23 cellular contexts compared by ENCODE assay signal in genomic region chr13:107252021-107252420, GRCh38.
DNase-seq lines count a peak whose midpoint lies in the region; ATAC-seq and TF ChIP-seq lines count a peak whose summit lies in the region.
"Had no signal": no experiment of that assay in that cellular context is flagged by ENCODE, and none has a peak within 500 bp of the region (broad histone marks: within the 10 kb centered on the region; RNA-seq: fewer than 3 reads in every experiment).

No MANE protein-coding gene starts in this region.

- H2BK120ac ChIP-seq in IMR-90 (ENCODE audit: low read depth, low read length): peak overlapping the region; percentile 92
- peak overlapping the region; percentile 96 for H2BK120ac ChIP-seq in mesenchymal stem cell (ENCODE audit: low read depth, low read length)

- CTCF ChIA-PET in IMR-90 (lab: Yijun Ruan, JAX): no interaction called here
- CTCF ChIA-PET in MCF 10A (lab: Yijun Ruan, JAX): interaction anchor here (0.6 to 0.9 kb wide), 2 partner anchors 9 to 10 kb away, joined by 3 read pairs; no protein-coding TSS in a partner anchor

- no peak overlapping the region for H3K27ac Mint-ChIP-seq in MCF 10A (ENCODE audit: low read depth, unreplicated experiment)
- H3K27ac Mint-ChIP-seq: CD14-positive monocyte; CD4-positive, alpha-beta T cell; CD8-positive, alpha-beta memory T cell; GM23338 had no signal

- H2BK12ac ChIP-seq in mesenchymal stem cell (ENCODE audit: low read length in 2 of 2): peak overlapping the region; percentile 85 to 95

- no peak overlapping the region for H3K9ac ChIP-seq in IMR-90 (ENCODE audit: low read depth, low read length)
- no peak overlapping the region for H3K9ac ChIP-seq in mesenchymal stem cell (ENCODE audit: low read length)
- H3K9ac ChIP-seq: BLaER1 treated with 17β-estradiol and CSF1 and Interleukin-3, amounts not matched to agents 10 nM and 100 nM had no signal

- H3K36me3 Mint-ChIP-seq in MCF 10A (ENCODE audit: insufficient read depth, unreplicated experiment): no peaks in the 10 kb centered on the region
- H3K36me3 Mint-ChIP-seq: CD14-positive monocyte had no signal

- intact Hi-C loops in IMR-90 (cut with micrococcal nuclease): no loop called here
- intact Hi-C loops in MCF 10A (cut with micrococcal nuclease): no loop called here

- peaks cover 21% of the 10 kb centered on the region for H3K4me1 ChIP-seq in IMR-90 (ENCODE audit: control insufficient read depth, insufficient read depth, low read length)
- H3K4me1 ChIP-seq in mesenchymal stem cell (ENCODE audit: control insufficient read depth, insufficient read depth, low read depth, low read length): peaks cover 6% of the 10 kb centered on the region
- H3K4me1 ChIP-seq: A549 had no signal

- no peak overlapping the region for H3K4me2 ChIP-seq in IMR-90 (ENCODE audit: low read depth, low read length)
- H3K4me2 ChIP-seq in mesenchymal stem cell (ENCODE audit: low read length, poor library complexity, severe bottlenecking): no peak overlapping the region
- H3K4me2 ChIP-seq: A549; BLaER1 treated with 17β-estradiol and CSF1 and Interleukin-3, amounts not matched to agents 10 nM and 100 nM; GM23338 had no signal

- H4K20me1 ChIP-seq in IMR-90 (ENCODE audit: insufficient read depth, low read length): no peaks in the 10 kb centered on the region
- H4K20me1 ChIP-seq: BLaER1 treated with 17β-estradiol and CSF1 and Interleukin-3, amounts not matched to agents 10 nM and 100 nM had no signal

- peak overlapping the region; percentile 89 for H3K14ac ChIP-seq in IMR-90 (replicated peaks; ENCODE audit: low read depth, low read length)
- no peak overlapping the region for H3K14ac ChIP-seq in mesenchymal stem cell (ENCODE audit: low read length in 2 of 2)

- H3K18ac ChIP-seq in IMR-90 (ENCODE audit: low read depth, low read length) (peak overlapping the region; percentile 19; the same call in 1 of the 2 replicates), mesenchymal stem cell (ENCODE audit: low read depth in 1 of 2, low read length in 2 of 2) (peak overlapping the region; percentile 21 to 89)

- TF ChIP-seq POLR2A in IMR-90 (IDR thresholded peaks at IDR 0.05; ENCODE audit: low read depth, low read length): no peak

- H3K27ac ChIP-seq in IMR-90 (ENCODE audit: insufficient read depth, low read length) (no peak overlapping the region; the same call in 1 of the 2 replicates), epithelial cell of prostate (peak overlapping the region; percentile 16), mesenchymal stem cell (ENCODE audit: low read length, poor library complexity, severe bottlenecking) (no peak overlapping the region)
- H3K27ac ChIP-seq: A549; BLaER1 treated with 17β-estradiol and CSF1 and Interleukin-3, amounts not matched to agents 10 nM and 100 nM had no signal

- H3K56ac ChIP-seq in IMR-90 (ENCODE audit: extremely low read depth, insufficient read depth, low read length): no peak overlapping the region

- H4K91ac ChIP-seq in IMR-90 (ENCODE audit: insufficient read depth, low read depth, low read length) (peak overlapping the region; percentile 60), mesenchymal stem cell (ENCODE audit: low read length) (peak overlapping the region; percentile 97)

- dilution Hi-C loops in IMR-90 (cut with HindIII; ENCODE audit: low sequenced_read_pairs, unreplicated experiment): no loop called here

- ATAC-seq in IMR-90 (ENCODE audit: low read depth) (0 out of 2 replicates have a peak, but pooled peaks have one; percentile 13), HG03280 (IDR thresholded peaks at IDR 0.05; ENCODE audit: unreplicated experiment) (no peak), GM19452 (IDR thresholded peaks at IDR 0.05; ENCODE audit: unreplicated experiment) (no peak)
- ATAC-seq: A549, GM12878, GM23338, HCT116 had no signal

- H4K8ac ChIP-seq in IMR-90 (ENCODE audit: low read depth in 2 of 2, low read length in 2 of 2) (peak overlapping the region; percentile 23 to 95), mesenchymal stem cell (ENCODE audit: low read length) (peak overlapping the region; percentile 95)

- peak overlapping the region; percentile 70 for H2BK5ac ChIP-seq in IMR-90 (ENCODE audit: low read depth, low read length, poor library complexity, severe bottlenecking)
- no peak overlapping the region for H2BK5ac ChIP-seq in mesenchymal stem cell (ENCODE audit: low read depth, low read length, poor library complexity, severe bottlenecking)

- TF ChIP-seq CTCF in IMR-90 (conservative IDR thresholded peaks at IDR 0.05; ENCODE audit: low read depth, low read length) (no peak), MCF 10A (IDR thresholded peaks at IDR 0.05; ENCODE audit: unreplicated experiment) (no peak)

- WGBS in IMR-90 (ENCODE audit: extremely low coverage in 2 of 2, insufficient read length in 1 of 2), 2 experiments: 61% methylated on average over 2 of the region's 6 CpGs; no CpG with 5 or more reads in 1 of the 2 experiments
- WGBS in mesenchymal stem cell: 74% methylated on average over 6 of the region's 6 CpGs

- H3K4me3 ChIP-seq in IMR-90 (ENCODE audit: insufficient read depth, low read depth, low read length) (no peak overlapping the region), mesenchymal stem cell (ENCODE audit: insufficient read depth in 1 of 2, low read depth in 1 of 2, low read length in 2 of 2) (no peak overlapping the region)
- H3K4me3 ChIP-seq: A549; BLaER1 treated with 17β-estradiol and CSF1 and Interleukin-3, amounts not matched to agents 10 nM and 100 nM; GM12878; GM23338 had no signal

- peak overlapping the region; percentile 96 for H2AK5ac ChIP-seq in IMR-90 (ENCODE audit: low read depth, low read length)
- H2AK5ac ChIP-seq in mesenchymal stem cell (ENCODE audit: low read length, severe bottlenecking): no peak overlapping the region

- H4K5ac ChIP-seq in IMR-90 (ENCODE audit: low read depth, low read length): peak overlapping the region; percentile 67; the same call in 1 of the 2 replicates

- TF ChIP-seq RAD21 in IMR-90 (IDR thresholded peaks at IDR 0.05; ENCODE audit: low read length): no peak

- H3K27me3 ChIP-seq in IMR-90 (ENCODE audit: control insufficient read depth, insufficient read depth, low read length): no peaks in the 10 kb centered on the region
- H3K27me3 ChIP-seq in mesenchymal stem cell (ENCODE audit: control insufficient read depth in 1 of 2, insufficient read depth in 1 of 2, low read length in 2 of 2): no peaks in the 10 kb centered on the region
- H3K27me3 ChIP-seq: BE2C; BLaER1 treated with 17β-estradiol and CSF1 and Interleukin-3, amounts not matched to agents 10 nM and 100 nM had no signal

- H3K9me3 ChIP-seq in IMR-90 (ENCODE audit: control insufficient read depth, insufficient read depth, low read length) (no peaks in the 10 kb centered on the region), mesenchymal stem cell (ENCODE audit: control insufficient read depth, low read length) (no peaks in the 10 kb centered on the region)
- H3K9me3 ChIP-seq: A549; BE2C; BLaER1 treated with 17β-estradiol and CSF1 and Interleukin-3, amounts not matched to agents 10 nM and 100 nM had no signal

- no peaks in the 10 kb centered on the region for H3K9me3 Mint-ChIP-seq in MCF 10A (ENCODE audit: unreplicated experiment)
- H3K9me3 Mint-ChIP-seq: CD4-positive, alpha-beta T cell; GM23338; H9 had no signal

- peaks cover 18% of the 10 kb centered on the region for H3K9me1 ChIP-seq in IMR-90 (ENCODE audit: insufficient read depth, low read length)

- peak overlapping the region; percentile 91; the same call in 2 of the 3 replicates for H2BK15ac ChIP-seq in IMR-90 (ENCODE audit: low read depth, low read length)
- H2BK15ac ChIP-seq in mesenchymal stem cell (ENCODE audit: low read depth, poor library complexity, severe bottlenecking): no peak overlapping the region

- H2AK9ac ChIP-seq in IMR-90 (replicated peaks; ENCODE audit: low read depth, low read length, poor library complexity): no peak overlapping the region

- H3K4me3 Mint-ChIP-seq in MCF 10A (ENCODE audit: unreplicated experiment): no peak overlapping the region
- H3K4me3 Mint-ChIP-seq: CD14-positive monocyte; CD4-positive, alpha-beta T cell; CD8-positive, alpha-beta memory T cell; GM23338; H9 had no signal

- no peaks in the 10 kb centered on the region for H3K27me3 Mint-ChIP-seq in MCF 10A (ENCODE audit: insufficient read depth, unreplicated experiment)
- H3K27me3 Mint-ChIP-seq: CD4-positive, alpha-beta T cell; CD8-positive, alpha-beta memory T cell had no signal

- H3K4me1 Mint-ChIP-seq in MCF 10A (ENCODE audit: insufficient read depth, unreplicated experiment): peaks cover 17% of the 10 kb centered on the region
- H3K4me1 Mint-ChIP-seq: CD14-positive monocyte; CD8-positive, alpha-beta memory T cell had no signal

- POLR2A ChIA-PET in IMR-90 (lab: Charles Lee; ENCODE audit: unreplicated experiment): no interaction called here
- POLR2A ChIA-PET in MCF 10A (lab: Yijun Ruan, JAX): no interaction called here

- H3K4ac ChIP-seq in IMR-90 (ENCODE audit: low read depth, low read length) (peak overlapping the region; percentile 93), mesenchymal stem cell (ENCODE audit: low read depth in 1 of 2, low read length in 2 of 2) (peak overlapping the region; percentile 37 to 83)

- in situ Hi-C loops in IMR-90 (cut with MboI; ENCODE audit: low sequenced_read_pairs): no loop called here

- no peaks in the 10 kb centered on the region for H3K36me3 ChIP-seq in IMR-90 (ENCODE audit: control insufficient read depth, insufficient read depth, low read length)
- H3K36me3 ChIP-seq in mesenchymal stem cell (ENCODE audit: control insufficient read depth in 1 of 2, insufficient read depth in 2 of 2, low read depth in 1 of 2, low read length in 2 of 2): no peaks in the 10 kb centered on the region
- H3K36me3 ChIP-seq: BE2C; BLaER1 treated with 17β-estradiol and CSF1 and Interleukin-3, amounts not matched to agents 10 nM and 100 nM had no signal

- no peak for DNase-seq in IMR-90
- no peak for DNase-seq in epithelial cell of prostate (ENCODE audit: low read depth, low spot score)
- DNase-seq in mesenchymal stem cell: no peak
- no peak for DNase-seq in MCF 10A (ENCODE audit: unreplicated experiment)
- DNase-seq: 8988T; ACHN; AML-193; BE2C; CD4-positive, alpha-beta T cell; CD8-positive, alpha-beta memory T cell; DMS 273 treated with DMSO at 0.1 percent for 48 hours; DMS79; EL; GDM1; H9 had no signal

- H3K23ac ChIP-seq in IMR-90 (ENCODE audit: low read depth, low read length) (peak overlapping the region; percentile 80), mesenchymal stem cell (ENCODE audit: low read length in 2 of 2) (no peak overlapping the region)

- peak overlapping the region; percentile 49 for H2AFZ ChIP-seq in IMR-90 (replicated peaks; ENCODE audit: low read length, poor library complexity)
- H2AFZ ChIP-seq in mesenchymal stem cell (ENCODE audit: low read depth, low read length): no peak overlapping the region
- H2AFZ ChIP-seq: GM23338 had no signal

- H2BK20ac ChIP-seq in IMR-90 (ENCODE audit: low read depth, low read length): peak overlapping the region; percentile 74

- BruUV-seq in IMR-90 (replicated peaks; lab: Mats Ljungman, UMichigan) (no TSS peak), MCF 10A (replicated peaks; lab: Mats Ljungman, UMichigan) (no TSS peak)

- H3K79me1 ChIP-seq in IMR-90 (ENCODE audit: low read depth in 1 of 2, low read length in 2 of 2) (peaks cover 17 to 52% of the 10 kb centered on the region in 2 experiments), mesenchymal stem cell (replicated peaks; ENCODE audit: low read length, poor library complexity, severe bottlenecking) (peaks cover 19% of the 10 kb centered on the region)

TF ChIP-seq in IMR-90, 13 proteins besides CTCF, POLR2A, EP300 and RAD21 (continues in another document):
- TF ChIP-seq MXI1 (IDR thresholded peaks at IDR 0.05; ENCODE audit: borderline replicate concordance, low read depth, low read length): no peak
